Comparison of ENCODE assay signal across 13 cellular contexts in the genomic region with DNA sequence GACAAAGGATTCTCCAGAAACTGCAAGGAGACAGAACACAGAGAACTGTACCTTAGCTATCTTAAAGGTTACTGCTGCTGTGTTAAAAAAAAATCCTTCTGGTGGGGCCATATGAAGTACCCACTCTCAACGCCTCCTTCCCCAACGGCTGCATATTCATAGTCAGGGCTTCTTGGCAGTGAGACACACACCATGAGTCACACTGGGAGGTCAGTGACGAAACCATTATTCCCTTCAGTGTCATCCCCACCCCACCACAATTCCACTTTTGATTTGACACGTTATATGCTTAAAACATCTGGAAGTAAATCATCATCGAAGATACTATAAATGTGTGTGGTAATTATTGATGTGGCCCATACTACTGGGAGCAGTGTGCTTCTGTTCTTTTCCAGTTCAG.
A peak's percentile ranks its signal among the peaks of the same experiment; 100 is the strongest.
DNase-seq lines count a peak whose midpoint lies in the region; ATAC-seq and TF ChIP-seq lines count a peak whose summit lies in the region.
"Had no signal": no experiment of that assay in that cellular context is flagged by ENCODE, and none has a peak within 500 bp of the region (broad histone marks: within the 10 kb centered on the region; RNA-seq: fewer than 3 reads in every experiment).

No MANE protein-coding gene starts in this region.

- ATAC-seq in naive thymus-derived CD8-positive, alpha-beta T cell: no peak
- ATAC-seq: stimulated activated naive CD8-positive, alpha-beta T cell treated with anti-CD3 and anti-CD28 coated beads, Interleukin-15, Interleukin-2, amounts not matched to agents 100 U/mL and 50 U/mL, for 24 hours; WTC11 had no signal

- POLR2A ChIA-PET in naive thymus-derived CD8-positive, alpha-beta T cell (lab: Charles Lee): no interaction called here

- H3K27me3 Mint-ChIP-seq in naive thymus-derived CD8-positive, alpha-beta T cell: peaks cover 0 to 11% (median 0%) of the 10 kb centered on the region in 5 donors

- DNase-seq in EH (ENCODE audit: low read depth): peak; percentile 95
- peak; percentile 56 for DNase-seq in T1000 (lab: John Stamatoyannopoulos, UW)
- DNase-seq in fibroblast of villous mesenchyme (ENCODE audit: low read depth): peak; percentile 91
- peak; percentile 66 for DNase-seq in pulmonary artery endothelial cell (ENCODE audit: low read depth, low spot score)
- no peak for DNase-seq in naive thymus-derived CD8-positive, alpha-beta T cell
- DNase-seq in cerebellum (ENCODE audit: low spot score): no peak
- DNase-seq in middle frontal gyrus (ENCODE audit: extremely low spot score, low spot score): no peak
- DNase-seq in NCI-H524 (lab: John Stamatoyannopoulos, UW): no peak
- DNase-seq: activated naive CD4-positive, alpha-beta T cell treated with anti-CD3 and anti-CD28 coated beads, Interleukin-2, amount 50 U/mL, for 16 hours; NCI-H1417 treated with DMSO at 0.1 percent for 48 hours; stimulated activated naive CD8-positive, alpha-beta T cell treated with anti-CD3 and anti-CD28 coated beads, Interleukin-15, Interleukin-2, amounts not matched to agents 100 U/mL and 50 U/mL, for 24 hours had no signal

- TF ChIP-seq CTCF in fibroblast of villous mesenchyme (IDR thresholded peaks at IDR 0.05; ENCODE audit: insufficient read depth, low read depth, low read length): no peak

- H3K4me3 ChIP-seq in fibroblast of villous mesenchyme (ENCODE audit: low read depth, low read length): no peak overlapping the region

- no peak overlapping the region for H3K27ac Mint-ChIP-seq in naive thymus-derived CD8-positive, alpha-beta T cell
- H3K27ac Mint-ChIP-seq: mesothelial cell of epicardium, WTC11 had no signal

- peaks cover 0 to 17% (median 0%) of the 10 kb centered on the region in 9 donors for H3K9me3 Mint-ChIP-seq in naive thymus-derived CD8-positive, alpha-beta T cell

- H3K4me3 Mint-ChIP-seq in naive thymus-derived CD8-positive, alpha-beta T cell: no peak overlapping the region
- H3K4me3 Mint-ChIP-seq: mesothelial cell of epicardium, WTC11 had no signal

- no peaks in the 10 kb centered on the region for H3K36me3 Mint-ChIP-seq in naive thymus-derived CD8-positive, alpha-beta T cell
- H3K36me3 Mint-ChIP-seq: mesothelial cell of epicardium, WTC11 had no signal

- peaks cover 0 to 2% (median 0%) of the 10 kb centered on the region in 4 donors for H3K4me1 Mint-ChIP-seq in naive thymus-derived CD8-positive, alpha-beta T cell

Comparison
In these comparisons a context has a peak if more than half of its experiments do, and no peak if none do; other contexts are left out.
1. DNase-seq: peak in EH (single experiment), T1000 (single experiment), fibroblast of villous mesenchyme (single experiment) and pulmonary artery endothelial cell (single experiment); none in naive thymus-derived CD8-positive, alpha-beta T cell (0 of 10), cerebellum (single experiment), middle frontal gyrus (single experiment) and NCI-H524 (0 of 2).